20 cellular contexts compared by ENCODE assay signal in genomic region chr15:45855907-45856579, GRCh38.
DNase-seq lines count a peak whose midpoint lies in the region; ATAC-seq, FAIRE-seq and TF ChIP-seq lines count a peak whose summit lies in the region.
"Had no signal": no experiment of that assay in that cellular context is flagged by ENCODE, and none has a peak within 500 bp of the region (broad histone marks: within the 10 kb centered on the region; RNA-seq: fewer than 3 reads in every experiment).

No MANE protein-coding gene starts in this region.

- H3K79me2 ChIP-seq in endothelial cell of umbilical vein (ENCODE audit: control insufficient read depth, insufficient read depth, low read length) = no peaks in the 10 kb centered on the region

- H3K36me3 Mint-ChIP-seq in activated naive CD4-positive, alpha-beta T cell treated with anti-CD3 and anti-CD28 coated beads, Interleukin-2, amount 50 U/mL, for 72 hours = no peaks in the 10 kb centered on the region
- H3K36me3 Mint-ChIP-seq: activated naive CD8-positive, alpha-beta T cell treated with anti-CD3 and anti-CD28 coated beads, Interleukin-2, amount 10 ng/mL, durations not matched to agents 7 days and 5 days; stimulated activated effector memory CD8-positive, alpha-beta T cell treated with anti-CD3 and anti-CD28 coated beads, Interleukin-12 subunit alpha, Interleukin-12 subunit beta, amount 100 ng/mL, for 72 hours had no signal

- ATAC-seq in GM19452 (IDR thresholded peaks at IDR 0.05; ENCODE audit: unreplicated experiment) (no peak), GM21737 (IDR thresholded peaks at IDR 0.05; ENCODE audit: unreplicated experiment) (no peak)
- ATAC-seq in activated naive CD4-positive, alpha-beta T cell treated with anti-CD3 and anti-CD28 coated beads, Interleukin-2, amount 50 U/mL, for 72 hours = no peak
- ATAC-seq: activated CD8-positive, alpha-beta T cell treated with anti-CD3 and anti-CD28 coated beads, Interleukin-2, amount 10 ng/mL, durations not matched to agents 7 days and 5 days; HCT116; stimulated activated effector memory CD8-positive, alpha-beta T cell treated with anti-CD3 and anti-CD28 coated beads, Interleukin-12 subunit alpha, Interleukin-12 subunit beta, amount 100 ng/mL, for 72 hours had no signal

- no peak overlapping the region for H3K4me3 ChIP-seq in endothelial cell of umbilical vein (replicated peaks in 1 of 3; ENCODE audit: insufficient read depth in 1 of 3, low read depth in 1 of 3, low read length in 3 of 3)
- H3K4me3 ChIP-seq in prostate gland = no peak overlapping the region
- H3K4me3 ChIP-seq: tibial artery had no signal

- peak; percentile 1 for DNase-seq in ELR (ENCODE audit: low read depth)
- peak; percentile 33 for DNase-seq in NCI-H774 (lab: John Stamatoyannopoulos, UW)
- DNase-seq in endothelial cell of umbilical vein (ENCODE audit: low read depth, low spot score) = no peak
- DNase-seq in prostate gland (ENCODE audit: low spot score) = no peak
- DNase-seq in NCI-H345 treated with DMSO at 0.1 percent for 48 hours (lab: John Stamatoyannopoulos, UW; ENCODE audit: unreplicated experiment) = no peak
- DNase-seq in activated naive CD4-positive, alpha-beta T cell treated with anti-CD3 and anti-CD28 coated beads, Interleukin-2, amount 50 U/mL, for 72 hours (ENCODE audit: low spot score in 2 of 2) = no peak
- DNase-seq: activated B cell treated with CpG ODN at 0.5 μM for 24 hours; activated CD8-positive, alpha-beta T cell treated with anti-CD3 and anti-CD28 coated beads, Interleukin-2, amount 10 ng/mL, durations not matched to agents 7 days and 5 days; activated naive CD8-positive, alpha-beta T cell treated with anti-CD3 and anti-CD28 coated beads, Interleukin-2, amount 10 ng/mL, durations not matched to agents 7 days and 5 days; AML-193; midbrain; NCI-H526 treated with DMSO at 0.1 percent for 48 hours; retina; tibial artery had no signal

- no peaks in the 10 kb centered on the region for H3K36me3 ChIP-seq in endothelial cell of umbilical vein (ENCODE audit: control insufficient read depth in 2 of 2, extremely low read depth in 1 of 2, insufficient read depth in 2 of 2, low read length in 2 of 2)
- H3K36me3 ChIP-seq in prostate gland = no peaks in the 10 kb centered on the region
- H3K36me3 ChIP-seq: tibial artery had no signal

- H3K27me3 ChIP-seq in endothelial cell of umbilical vein (ENCODE audit: control insufficient read depth in 2 of 2, insufficient read depth in 2 of 2, low read length in 2 of 2) = no peaks in the 10 kb centered on the region
- H3K27me3 ChIP-seq in prostate gland (replicated peaks; ENCODE audit: insufficient read depth) = no peaks in the 10 kb centered on the region
- H3K27me3 ChIP-seq: tibial artery had no signal

- H3K4me1 ChIP-seq in endothelial cell of umbilical vein (ENCODE audit: control insufficient read depth, extremely low read depth, insufficient read depth, low read length) (no peaks in the 10 kb centered on the region), prostate gland (replicated peaks) (peaks cover 5% of the 10 kb centered on the region)
- H3K4me1 ChIP-seq: tibial artery had no signal

- H2AFZ ChIP-seq in endothelial cell of umbilical vein (ENCODE audit: low read depth, low read length) = no peak overlapping the region

- H3K27ac ChIP-seq in endothelial cell of umbilical vein (ENCODE audit: insufficient read depth, low read depth, low read length) (no peak overlapping the region), prostate gland (peak overlapping the region; percentile 56 to 57)
- H3K27ac ChIP-seq: tibial artery had no signal

- no peaks in the 10 kb centered on the region for H3K9me3 ChIP-seq in endothelial cell of umbilical vein (replicated peaks; ENCODE audit: control insufficient read depth, insufficient read depth, low read length)
- no peaks in the 10 kb centered on the region for H3K9me3 ChIP-seq in prostate gland
- H3K9me3 ChIP-seq: tibial artery had no signal

- no peaks in the 10 kb centered on the region for H3K9me1 ChIP-seq in endothelial cell of umbilical vein (replicated peaks; ENCODE audit: control insufficient read depth, extremely low read depth, insufficient read depth, low read length)

- 47% methylated on average over 4 of the region's 4 CpGs for WGBS in prostate gland

- no peaks in the 10 kb centered on the region for H3K9me3 Mint-ChIP-seq in activated naive CD4-positive, alpha-beta T cell treated with anti-CD3 and anti-CD28 coated beads, Interleukin-2, amount 50 U/mL, for 72 hours
- H3K9me3 Mint-ChIP-seq: stimulated activated effector memory CD8-positive, alpha-beta T cell treated with anti-CD3 and anti-CD28 coated beads, Interleukin-12 subunit alpha, Interleukin-12 subunit beta, amount 100 ng/mL, for 72 hours had no signal

- intact Hi-C loops in endothelial cell of umbilical vein (cut with micrococcal nuclease) = no loop called here
- intact Hi-C loops in prostate gland (cut with DNase I) = loop anchor here (5.0 to 10.0 kb wide), 2 partner anchors 36 to 141 kb away; no protein-coding TSS in a partner anchor

- no peaks in the 10 kb centered on the region for H4K20me1 ChIP-seq in endothelial cell of umbilical vein (replicated peaks; ENCODE audit: control insufficient read depth, extremely low read depth, insufficient read depth, low read length)

- CTCF ChIA-PET in endothelial cell of umbilical vein (lab: Charles Lee) = interaction anchor here (1.2 kb wide), 1 partner anchor 15 kb away, joined by 3 read pairs; no protein-coding TSS in a partner anchor

- TF ChIP-seq CTCF in endothelial cell of umbilical vein (IDR thresholded peaks at IDR 0.05; ENCODE audit: extremely low read depth in 1 of 2, insufficient read depth in 1 of 2, low read depth in 1 of 2, low read length in 2 of 2) = no peak
- no peak for TF ChIP-seq CTCF in prostate gland (IDR thresholded peaks at IDR 0.05)

- no peak for FAIRE-seq in endothelial cell of umbilical vein (lab: Jason Lieb, UNC)
- FAIRE-seq: HepG2, islet of Langerhans had no signal

- H3K9ac ChIP-seq in endothelial cell of umbilical vein (replicated peaks; ENCODE audit: extremely low read depth, insufficient read depth, low read length) = no peak overlapping the region

- TF ChIP-seq POLR2A in endothelial cell of umbilical vein (IDR thresholded peaks at IDR 0.05; ENCODE audit: low read depth, low read length) = no peak
- TF ChIP-seq POLR2A in prostate gland (IDR thresholded peaks at IDR 0.05) = no peak

- BruUV-seq in endothelial cell of umbilical vein (replicated peaks; lab: Mats Ljungman, UMichigan) = no TSS peak

- no peak overlapping the region for H3K4me2 ChIP-seq in endothelial cell of umbilical vein (ENCODE audit: insufficient read depth, low read length)

- no peak overlapping the region for H3K27ac Mint-ChIP-seq in activated naive CD4-positive, alpha-beta T cell treated with anti-CD3 and anti-CD28 coated beads, Interleukin-2, amount 50 U/mL, for 72 hours
- H3K27ac Mint-ChIP-seq: activated B cell treated with CpG ODN at 0.5 μM for 24 hours; activated CD8-positive, alpha-beta T cell treated with anti-CD3 and anti-CD28 coated beads, Interleukin-2, amount 10 ng/mL, durations not matched to agents 7 days and 5 days; activated naive CD8-positive, alpha-beta T cell treated with anti-CD3 and anti-CD28 coated beads, Interleukin-2, amount 10 ng/mL, durations not matched to agents 7 days and 5 days; stimulated activated effector memory CD8-positive, alpha-beta T cell treated with anti-CD3 and anti-CD28 coated beads, Interleukin-12 subunit alpha, Interleukin-12 subunit beta, amount 100 ng/mL, for 72 hours had no signal

- dilution Hi-C loops in endothelial cell of umbilical vein (cut with MboI; ENCODE audit: extremely low pct_ligation_motif_present, low sequenced_read_pairs) = no loop called here

- POLR2A ChIA-PET in endothelial cell of umbilical vein (lab: Charles Lee) = interaction anchor here (1.2 kb wide), 1 partner anchor 63 kb away, joined by 3 read pairs; no protein-coding TSS in a partner anchor

TF ChIP-seq in endothelial cell of umbilical vein, 7 proteins besides CTCF, POLR2A, EP300 and RAD21:
- TF ChIP-seq FOS (IDR thresholded peaks at IDR 0.05; ENCODE audit: borderline replicate concordance, insufficient read depth, low read length) = peak; percentile 14
- TF ChIP-seq JUN (IDR thresholded peaks at IDR 0.05; ENCODE audit: borderline replicate concordance, insufficient read depth, insufficient read length, low read depth) = no peak

Comparison
In these comparisons a context has a peak if more than half of its experiments do, and no peak if none do; other contexts are left out.
1. DNase-seq: peak in ELR (single experiment) and NCI-H774 (single experiment); none in endothelial cell of umbilical vein (single experiment), prostate gland (single experiment), NCI-H345 treated with DMSO at 0.1 percent for 48 hours (single experiment) and activated naive CD4-positive, alpha-beta T cell treated with anti-CD3 and anti-CD28 coated beads, Interleukin-2, amount 50 U/mL, for 72 hours (0 of 2).